8 cellular contexts compared by ENCODE assay signal in the genomic region with DNA sequence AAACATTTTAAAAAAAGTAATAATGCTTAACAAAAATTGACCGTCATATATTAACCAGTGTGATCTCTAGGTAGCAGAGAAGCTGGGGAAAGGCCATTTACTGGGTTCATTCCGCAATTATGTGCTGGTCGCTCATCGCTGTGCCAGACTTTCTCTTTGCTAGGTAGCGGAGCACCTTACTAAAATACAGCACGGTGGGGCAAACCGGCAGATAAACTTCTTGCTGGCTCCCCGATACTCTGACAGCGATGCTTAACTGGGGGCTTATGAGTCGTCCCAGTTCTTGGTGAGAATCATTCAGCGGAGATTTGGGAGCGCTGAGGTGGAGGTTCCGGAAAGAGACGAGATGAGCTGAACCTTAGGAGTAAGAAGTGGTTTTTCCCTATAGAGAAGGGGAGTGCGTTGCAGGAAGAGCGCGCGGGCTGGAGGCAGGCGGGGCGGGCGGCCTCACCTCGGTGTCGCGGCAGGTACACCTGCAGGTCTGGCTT. TPM values are rescaled to one million over a fixed set of nuclear protein-coding genes. Genes with fewer than 3 reads are reported as not detected.
DNase-seq lines count a peak whose midpoint lies in the region; TF ChIP-seq lines count a peak whose summit lies in the region.

No MANE protein-coding gene starts in this region.

- WGBS in lower leg skin, 2 donors = 5 to 9% methylated on average over 22 to 24 of the region's 24 CpGs
- 6% methylated on average over 24 of the region's 24 CpGs for WGBS in urinary bladder

- intact Hi-C loops in ascending aorta (cut with DNase I) = loop anchor here (10.0 kb wide), 1 partner anchor 494 kb away; the partner anchor contains the start of genes POLR1A and PTCD3
- intact Hi-C loops in lower leg skin (cut with DNase I; ENCODE audit: low total_unique reads) = no loop called here

- H3K79me2 ChIP-seq in ACC112 (ENCODE audit: control insufficient read depth, insufficient read depth, low read length, unreplicated experiment) = peaks cover 9% of the 10 kb centered on the region

- H2AFZ ChIP-seq in ACC112 (ENCODE audit: low read length, unreplicated experiment) = peak overlapping the region; percentile 70

- POLR2A ChIA-PET in HEK293T (lab: Yijun Ruan, JAX) = interaction anchor here (0.6 to 1.5 kb wide), 23 partner anchors 10 to 334 kb away, joined by 3 to 30 read pairs (median 4); partner anchors contain the start of genes GGCX, MAT2A, RNF181 and SH2D6

- H3K27ac ChIP-seq in ACC112 (ENCODE audit: low read depth, low read length) (0 out of 2 replicates have a peak overlapping the region, but pooled peaks have one; percentile 2), ascending aorta (peak overlapping the region; percentile 83 to 87), urinary bladder (ENCODE audit: low read depth) (peak overlapping the region; percentile 88)

- CTCF ChIA-PET in HEK293T (lab: Yijun Ruan, JAX) = interaction anchor here (0.6 to 1.0 kb wide), 2 partner anchors 15 to 980 kb away, joined by 3 to 4 read pairs; partner anchors contain the start of gene RNF181

- peak overlapping the region; percentile 90 for H3K4me3 ChIP-seq in ACC112 (ENCODE audit: low read depth, low read length)
- H3K4me3 ChIP-seq in ascending aorta = peak overlapping the region; percentile 96
- peak overlapping the region; percentile 84 for H3K4me3 ChIP-seq in lower leg skin (ENCODE audit: low read depth, poor library complexity, severe bottlenecking)
- H3K4me3 ChIP-seq in urinary bladder (ENCODE audit: low read depth, low read length) = peak overlapping the region; percentile 83

- H3K9me3 ChIP-seq in ascending aorta = no peaks in the 10 kb centered on the region

- no peak for TF ChIP-seq POLR2A in lower leg skin (IDR thresholded peaks at IDR 0.05)

- DNase-seq in HEK293T (ENCODE audit: extremely low spot score) = peak; percentile 28
- DNase-seq in ascending aorta (ENCODE audit: low spot score in 2 of 2) = no peak
- DNase-seq in lower leg skin (ENCODE audit: low spot score in 2 of 2) = no peak
- DNase-seq in H4 (ENCODE audit: low spot score) = no peak
- no peak for DNase-seq in NCI-H1105 (lab: John Stamatoyannopoulos, UW)
- DNase-seq in HUDEP-2 (lab: John Stamatoyannopoulos, UW; ENCODE audit: unreplicated experiment in 76 of 76) = no peak

- H3K36me3 ChIP-seq in ACC112 (ENCODE audit: insufficient read depth, low read length) (no peaks in the 10 kb centered on the region), ascending aorta (peaks cover 5 to 20% of the 10 kb centered on the region in 2 donors), urinary bladder (ENCODE audit: insufficient read depth) (no peaks in the 10 kb centered on the region)

- H3K27me3 ChIP-seq in ACC112 (ENCODE audit: insufficient read depth, low read length) (no peaks in the 10 kb centered on the region), ascending aorta (no peaks in the 10 kb centered on the region)

- TF ChIP-seq CTCF in ascending aorta (IDR thresholded peaks at IDR 0.05) (no peak), lower leg skin (IDR thresholded peaks at IDR 0.05) (no peak)

- H3K4me1 ChIP-seq in ACC112 (ENCODE audit: control insufficient read depth, insufficient read depth, low read length, unreplicated experiment) = peaks cover 2% of the 10 kb centered on the region
- H3K4me1 ChIP-seq in ascending aorta = peaks cover 0 to 27% of the 10 kb centered on the region in 2 donors
- H3K4me1 ChIP-seq in urinary bladder (ENCODE audit: insufficient read depth) = no peaks in the 10 kb centered on the region

TF ChIP-seq in HEK293T, 16 proteins besides CTCF, POLR2A, EP300 and RAD21:
- no peak for TF ChIP-seq ZNF384 (IDR thresholded peaks at IDR 0.05)

RNA-seq across cellular contexts. Expression of gene C2orf68, which starts 0.6 kb away (rescaled TPM):
- total RNA-seq in ascending aorta = 1.6 TPM
- 10 to 100 TPM; 15.1 to 41.1 (median 19.0) TPM for total RNA-seq in lower leg skin
- total RNA-seq in urinary bladder = 40.8 TPM
- polyA plus RNA-seq in urinary bladder = 20.0 TPM
- total RNA-seq in H4 (2014; rRNA removed; shearing (Covaris generic)) = 18.8 and 20.1 TPM in 2 replicates

RNA-seq across cellular contexts. Expression of gene USP39, which starts 4.7 kb away (rescaled TPM):
- total RNA-seq in ascending aorta = 81.1 TPM
- 100 to 1,000 TPM in 1 of 4 donors, 10 to 100 TPM in 3; 45.6 to 160 (median 67.9) TPM for total RNA-seq in lower leg skin
- total RNA-seq in urinary bladder = 32.1 TPM
- polyA plus RNA-seq in urinary bladder = 51.7 TPM
- total RNA-seq in H4 (2014; rRNA removed; shearing (Covaris generic)) = 73.4 and 81.2 TPM in 2 replicates

RNA-seq across cellular contexts. Expression of gene TMEM150A, which starts 8.8 kb away (rescaled TPM):
- total RNA-seq in ascending aorta (26.7 TPM), lower leg skin (10 to 100 TPM in 2 of 4 donors, 1 to 10 TPM in 2; 5.8 to 13.7 (median 9.5) TPM), urinary bladder (6.3 TPM)
- polyA plus RNA-seq in urinary bladder = 39.0 TPM
- 10.2 and 11.1 TPM in 2 replicates for total RNA-seq in H4 (2014; rRNA removed; shearing (Covaris generic))

RNA-seq across cellular contexts. Expression of gene RNF181, which starts 15.7 kb away (rescaled TPM):
- total RNA-seq in ascending aorta (157 TPM), lower leg skin (100 to 1,000 TPM in 3 of 4 donors, 10 to 100 TPM in 1; 63.1 to 114 (median 107) TPM), urinary bladder (71.6 TPM)
- 183 TPM for polyA plus RNA-seq in urinary bladder
- total RNA-seq in H4 (2014; rRNA removed; shearing (Covaris generic)) = 286 and 303 TPM in 2 replicates

RNA-seq across cellular contexts. Expression of gene VAMP5, which starts 27.0 kb away (rescaled TPM):
- total RNA-seq in ascending aorta (114 TPM), lower leg skin (10 to 100 TPM; 10.1 to 35.6 (median 14.0) TPM), urinary bladder (8.0 TPM)
- 157 TPM for polyA plus RNA-seq in urinary bladder
- total RNA-seq in H4 (2014; rRNA removed; shearing (Covaris generic)) = 0.77 and 1.8 TPM in 2 replicates

Comparison
In these comparisons a context has a peak if more than half of its experiments do, and no peak if none do; other contexts are left out.
1. H3K27ac ChIP-seq: peak in every context shown above with its lines; median percentile 88 in urinary bladder; 85 in ascending aorta; 2 in ACC112.